ENCODE assay signal across 8 cellular contexts in genomic region chr1:27643626-27644368, GRCh38. TPM values are rescaled to one million over a fixed set of nuclear protein-coding genes. Genes with fewer than 3 reads are reported as not detected.
DNase-seq lines count a peak whose midpoint lies in the region; ATAC-seq and TF ChIP-seq lines count a peak whose summit lies in the region.

No MANE protein-coding gene starts in this region.

- H3K4me3 Mint-ChIP-seq in activated CD4-positive, alpha-beta memory T cell treated with anti-CD3 and anti-CD28 coated beads for 36 hours, result no peak overlapping the region
- H3K4me3 Mint-ChIP-seq in effector memory CD8-positive, alpha-beta T cell, result no peak overlapping the region
- no peak overlapping the region for H3K4me3 Mint-ChIP-seq in nephron

- TF ChIP-seq CTCF in nephron (IDR thresholded peaks at IDR 0.05; ENCODE audit: unreplicated experiment in 3 of 3), result peak; percentile 45 to 75 (median 64)

- H3K4me3 ChIP-seq in aorta (ENCODE audit: low read length in 2 of 2), result no peak overlapping the region

- ATAC-seq in effector memory CD8-positive, alpha-beta T cell (replicated peaks), result peak; percentile 99
- peak; percentile 78 for ATAC-seq in aorta (ENCODE audit: low FRiP score)
- ATAC-seq in GM19455 (IDR thresholded peaks at IDR 0.05; ENCODE audit: unreplicated experiment), result no peak

- peak; percentile 75 for DNase-seq in activated gamma-delta T cell treated with Interleukin-2 at 50 U/mL for 16 hours
- DNase-seq in activated gamma-delta T cell (lab: John Stamatoyannopoulos, UW), result no peak
- DNase-seq in NCI-H2171 (lab: John Stamatoyannopoulos, UW), result peak; percentile 25
- DNase-seq in activated CD4-positive, alpha-beta memory T cell treated with anti-CD3 and anti-CD28 coated beads for 36 hours, result peak; percentile 78
- peak; percentile 67 to 74 (median 70) for DNase-seq in effector memory CD8-positive, alpha-beta T cell
- DNase-seq in aorta, result peak; percentile 73 to 84

- H3K27ac ChIP-seq in aorta (ENCODE audit: low read depth in 1 of 2, low read length in 2 of 2), result no peak overlapping the region

- POLR2A ChIA-PET in activated CD4-positive, alpha-beta memory T cell treated with anti-CD3 and anti-CD28 coated beads for 36 hours (lab: Charles Lee), result no interaction called here

- H3K27me3 ChIP-seq in aorta (ENCODE audit: control insufficient read depth in 1 of 2, insufficient read depth in 2 of 2, low read length in 1 of 2), result no peaks in the 10 kb centered on the region

- no peaks in the 10 kb centered on the region for H3K27me3 Mint-ChIP-seq in activated CD4-positive, alpha-beta memory T cell treated with anti-CD3 and anti-CD28 coated beads for 36 hours
- no peaks in the 10 kb centered on the region for H3K27me3 Mint-ChIP-seq in effector memory CD8-positive, alpha-beta T cell
- peaks cover 8% of the 10 kb centered on the region for H3K27me3 Mint-ChIP-seq in nephron (ENCODE audit: low read depth)

- no peaks in the 10 kb centered on the region for H3K36me3 ChIP-seq in aorta (ENCODE audit: control insufficient read depth in 1 of 2, insufficient read depth in 2 of 2, low read length in 1 of 2)

- 22 to 24% methylated on average over 12 of the region's 12 CpGs for WGBS in aorta, 2 donors

- CTCF ChIA-PET in activated CD4-positive, alpha-beta memory T cell treated with anti-CD3 and anti-CD28 coated beads for 36 hours (lab: Charles Lee), result interaction anchor here (0.6 to 2.4 kb wide), 16 partner anchors 11 to 343 kb away, joined by 3 to 39 read pairs (median 3); no protein-coding TSS in a partner anchor

- no peaks in the 10 kb centered on the region for H3K4me1 ChIP-seq in aorta (ENCODE audit: control insufficient read depth in 1 of 2, insufficient read depth in 2 of 2, low read length in 2 of 2)

- H3K27ac Mint-ChIP-seq in activated CD4-positive, alpha-beta memory T cell treated with anti-CD3 and anti-CD28 coated beads for 36 hours, result no peak overlapping the region
- peak overlapping the region; percentile 49 to 81 for H3K27ac Mint-ChIP-seq in effector memory CD8-positive, alpha-beta T cell
- H3K27ac Mint-ChIP-seq in nephron, result no peak overlapping the region

- intact Hi-C loops in activated CD4-positive, alpha-beta memory T cell treated with anti-CD3 and anti-CD28 coated beads for 36 hours (cut with micrococcal nuclease), result loop anchor here (2.0 kb wide), 1 partner anchor 19 kb away; no protein-coding TSS in a partner anchor
- intact Hi-C loops in aorta (cut with DNase I), result loop anchor here in 1 of 2 donors (1.0 kb wide), 1 partner anchor 20 kb away; no protein-coding TSS in a partner anchor

- no peaks in the 10 kb centered on the region for H3K9me3 ChIP-seq in aorta (ENCODE audit: control insufficient read depth, low read length)

- peaks cover 7% of the 10 kb centered on the region for H3K4me1 Mint-ChIP-seq in activated CD4-positive, alpha-beta memory T cell treated with anti-CD3 and anti-CD28 coated beads for 36 hours (ENCODE audit: low read depth)
- peaks cover 11% of the 10 kb centered on the region in 2 donors for H3K4me1 Mint-ChIP-seq in effector memory CD8-positive, alpha-beta T cell (ENCODE audit: low read depth in 2 of 2)
- H3K4me1 Mint-ChIP-seq in nephron, result no peaks in the 10 kb centered on the region

- H3K9me3 Mint-ChIP-seq in activated CD4-positive, alpha-beta memory T cell treated with anti-CD3 and anti-CD28 coated beads for 36 hours, result no peaks in the 10 kb centered on the region
- no peaks in the 10 kb centered on the region for H3K9me3 Mint-ChIP-seq in effector memory CD8-positive, alpha-beta T cell
- H3K9me3 Mint-ChIP-seq in nephron, result no peaks in the 10 kb centered on the region

- H3K36me3 Mint-ChIP-seq in activated CD4-positive, alpha-beta memory T cell treated with anti-CD3 and anti-CD28 coated beads for 36 hours, result no peaks in the 10 kb centered on the region
- H3K36me3 Mint-ChIP-seq in effector memory CD8-positive, alpha-beta T cell (ENCODE audit: insufficient read depth), result peaks cover 3% of the 10 kb centered on the region
- H3K36me3 Mint-ChIP-seq in nephron (ENCODE audit: low read depth), result no peaks in the 10 kb centered on the region

RNA-seq across cellular contexts. Expression of gene FGR, which starts 8.8 kb away (rescaled TPM):
- under 1 TPM; 0.24 to 0.27 TPM for total RNA-seq in activated CD4-positive, alpha-beta memory T cell treated with anti-CD3 and anti-CD28 coated beads for 36 hours
- total RNA-seq in aorta, result 10 to 100 TPM; 12.1 to 21.7 TPM
- polyA plus RNA-seq in aorta, result 10 to 100 TPM in 1 of 2 donors, 1 to 10 TPM in 1; 2.8 to 12.1 TPM

RNA-seq across cellular contexts. Expression of gene IFI6, which starts 28.2 kb away (rescaled TPM):
- total RNA-seq in activated CD4-positive, alpha-beta memory T cell treated with anti-CD3 and anti-CD28 coated beads for 36 hours, result 10 to 100 TPM; 76.4 TPM
- 100 to 1,000 TPM; 116 to 143 TPM for total RNA-seq in aorta
- 100 to 1,000 TPM in 1 of 2 donors, 10 to 100 TPM in 1; 85.3 to 170 TPM for polyA plus RNA-seq in aorta

RNA-seq across cellular contexts. Expression of gene AHDC1, which starts 39.9 kb away (rescaled TPM):
- 10 to 100 TPM in 1 of 2 experiments, 1 to 10 TPM in 1; 8.3 to 12.1 TPM for total RNA-seq in activated CD4-positive, alpha-beta memory T cell treated with anti-CD3 and anti-CD28 coated beads for 36 hours
- total RNA-seq in aorta, result 10 to 100 TPM; 63.5 to 89.1 TPM
- polyA plus RNA-seq in aorta, result 10 to 100 TPM in 1 of 2 donors, 1 to 10 TPM in 1; 7.8 to 23.9 TPM

Comparison
In these comparisons a context has a peak if more than half of its experiments do, and no peak if none do; other contexts are left out.
1. H3K27ac Mint-ChIP-seq: peak in effector memory CD8-positive, alpha-beta T cell (2 of 2); none in activated CD4-positive, alpha-beta memory T cell treated with anti-CD3 and anti-CD28 coated beads for 36 hours (single experiment) and nephron (0 of 3).
2. RNA of gene FGR, which starts 8.8 kb away (total RNA-seq): 12.1 to 21.7 TPM in aorta; 0.24 to 0.27 TPM in activated CD4-positive, alpha-beta memory T cell treated with anti-CD3 and anti-CD28 coated beads for 36 hours; every median in the first group is over 10 times any median in the second.
3. RNA of gene AHDC1, which starts 39.9 kb away (total RNA-seq): 63.5 to 89.1 TPM in aorta; 8.3 to 12.1 TPM in activated CD4-positive, alpha-beta memory T cell treated with anti-CD3 and anti-CD28 coated beads for 36 hours; every median in the first group is over 4 times any median in the second.